2 cellular contexts compared by ENCODE assay signal in the genomic region with DNA sequence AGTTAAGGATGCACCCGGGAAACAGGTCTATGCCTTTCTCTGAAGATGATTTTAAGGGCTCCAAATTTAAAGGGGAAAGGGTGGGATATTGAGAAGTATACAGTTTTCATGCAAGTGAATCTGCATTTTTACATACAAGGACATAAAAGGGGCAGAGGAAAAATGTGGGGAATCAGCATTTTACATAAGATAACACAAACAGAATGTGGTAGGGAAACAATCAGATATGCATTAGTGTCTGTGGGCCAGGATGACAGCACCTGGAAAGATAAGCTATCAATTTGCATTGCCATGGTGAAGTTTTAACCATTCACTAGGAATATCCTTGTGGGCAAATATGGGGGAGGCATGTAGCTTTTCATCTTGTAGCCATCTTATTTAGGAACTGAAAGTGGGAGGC.
TF ChIP-seq lines count a peak whose summit lies in the region.

No MANE protein-coding gene starts in this region.

TF ChIP-seq in A549, 52 proteins besides CTCF, POLR2A, EP300 and RAD21:
- TF ChIP-seq MAFK (IDR thresholded peaks at IDR 0.05; ENCODE audit: partially characterized antibody): peak; percentile 61
- TF ChIP-seq ZC3H11A (IDR thresholded peaks at IDR 0.05): no peak

TF ChIP-seq in K562, 482 proteins besides CTCF, POLR2A, EP300 and RAD21:
- TF ChIP-seq RB1 (IDR thresholded peaks at IDR 0.05; ENCODE audit: low read depth): no peak
- TF ChIP-seq ZNF316 (IDR thresholded peaks at IDR 0.05): peak; percentile 43
